In the genomic region with DNA sequence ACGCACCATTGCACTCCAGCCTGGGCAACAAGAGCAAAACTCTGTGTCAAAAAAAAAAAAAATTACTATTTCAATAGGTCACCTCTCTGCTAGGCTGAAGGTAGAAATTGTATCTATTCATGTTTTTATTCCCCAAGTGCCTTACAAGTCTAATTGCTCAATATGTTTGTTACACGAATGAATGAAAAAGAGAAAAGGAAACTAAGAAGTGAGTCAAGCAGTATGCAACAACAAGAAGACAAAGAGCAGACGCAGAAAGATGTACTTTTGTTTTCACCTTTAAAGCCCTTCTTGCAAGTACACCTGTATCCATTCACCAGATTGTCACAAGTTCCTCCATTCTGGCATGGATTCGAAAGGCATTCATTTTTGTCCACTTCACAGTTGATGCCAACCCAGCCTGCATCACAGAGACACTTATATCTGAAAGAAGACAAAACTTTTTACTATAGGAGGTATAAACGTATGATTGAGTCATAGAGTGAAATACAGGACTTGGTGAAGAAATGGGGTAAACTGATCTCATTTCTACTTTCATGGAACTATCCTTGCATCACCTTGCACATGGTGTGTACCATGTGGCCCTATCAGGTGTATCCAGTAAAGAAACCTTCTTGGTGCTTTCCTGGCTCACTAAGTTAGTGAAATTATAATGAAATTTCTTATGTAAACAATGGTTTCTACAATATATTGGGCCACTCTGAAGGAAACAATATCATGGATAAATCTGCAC, we compare ENCODE assay signal across 25 cellular contexts. TPM values are rescaled to one million over a fixed set of nuclear protein-coding genes. Genes with fewer than 3 reads are reported as not detected.
DNase-seq lines count a peak whose midpoint lies in the region; ATAC-seq, FAIRE-seq and TF ChIP-seq lines count a peak whose summit lies in the region.
"Had no signal": no experiment of that assay in that cellular context is flagged by ENCODE, and none has a peak within 500 bp of the region (broad histone marks: within the 10 kb centered on the region; RNA-seq: fewer than 3 reads in every experiment).

No MANE protein-coding gene starts in this region.

- TF ChIP-seq CTCF in thoracic aorta (IDR thresholded peaks at IDR 0.05) = no peak

- no peak for FAIRE-seq in GM12891 (lab: Jason Lieb, UNC)
- FAIRE-seq: A549, G401.6 had no signal

- no peak for DNase-seq in activated T-cell treated with anti-CD3 and anti-CD28 coated beads, Interleukin-2, amount 50 U/mL, for 24 hours
- DNase-seq in activated T-cell treated with anti-CD3 and anti-CD28 coated beads for 4 hours (no peak), SJSA1 (ENCODE audit: low read depth in 1 of 2, low spot score in 2 of 2) (no peak), thoracic aorta (ENCODE audit: low spot score) (no peak), GM12891 (ENCODE audit: insufficient read length, low spot score) (no peak), islet precursor cell (no peak)
- no peak for DNase-seq in T-helper 2 cell treated with Interferon-gamma antibody and Interleukin-4, amounts not matched to agents 5 μg/mL and 100 μg/mL, for 36 hours (ENCODE audit: low spot score)
- DNase-seq: AML-193; Caco-2; CD8-positive, alpha-beta T cell; H9; NCI-H1048; NCI-H1417; NCI-H1694; NCI-H2029 treated with DMSO at 0.1 percent for 48 hours; NCI-H2227 treated with DMSO at 0.1 percent for 48 hours; NCI-H510A; NCI-H69; Right ventricle myocardium superior; RPMI8226 had no signal

- H3K9me3 ChIP-seq in SJSA1 (replicated peaks) (no peaks in the 10 kb centered on the region), thoracic aorta (no peaks in the 10 kb centered on the region)
- H3K9me3 ChIP-seq: A549; BLaER1 treated with 17β-estradiol and CSF1 and Interleukin-3, amounts not matched to agents 10 nM and 100 nM; Caco-2 had no signal

- H3K4me3 ChIP-seq in SJSA1 (no peak overlapping the region), thoracic aorta (no peak overlapping the region)
- H3K4me3 ChIP-seq: A549; BLaER1 treated with 17β-estradiol and CSF1 and Interleukin-3, amounts not matched to agents 10 nM and 100 nM; GM23338 had no signal

- no peaks in the 10 kb centered on the region for H3K27me3 ChIP-seq in SJSA1 (replicated peaks)
- H3K27me3 ChIP-seq in thoracic aorta (replicated peaks; ENCODE audit: insufficient read depth) = no peaks in the 10 kb centered on the region

- H3K36me3 Mint-ChIP-seq in activated T-cell treated with anti-CD3 and anti-CD28 coated beads, Interleukin-2, amount 50 U/mL, for 24 hours (ENCODE audit: low read depth) = peaks cover 86% of the 10 kb centered on the region
- peaks cover 44% of the 10 kb centered on the region for H3K36me3 Mint-ChIP-seq in T-helper 2 cell treated with Interferon-gamma antibody and Interleukin-4, amounts not matched to agents 5 μg/mL and 100 μg/mL, for 36 hours (ENCODE audit: low read depth)

- no peak for ATAC-seq in thoracic aorta (ENCODE audit: insufficient number of reproducible peaks, low FRiP score, low read depth)
- ATAC-seq: A549; CD8-positive, alpha-beta T cell; GM23338 had no signal

- H3K27me3 Mint-ChIP-seq in activated T-cell treated with anti-CD3 and anti-CD28 coated beads, Interleukin-2, amount 50 U/mL, for 24 hours = no peaks in the 10 kb centered on the region
- H3K27me3 Mint-ChIP-seq in T-helper 2 cell treated with Interferon-gamma antibody and Interleukin-4, amounts not matched to agents 5 μg/mL and 100 μg/mL, for 36 hours (ENCODE audit: low read depth) = no peaks in the 10 kb centered on the region

- peak overlapping the region; percentile 37 for H3K27ac Mint-ChIP-seq in activated T-cell treated with anti-CD3 and anti-CD28 coated beads, Interleukin-2, amount 50 U/mL, for 24 hours
- H3K27ac Mint-ChIP-seq in T-helper 2 cell treated with Interferon-gamma antibody and Interleukin-4, amounts not matched to agents 5 μg/mL and 100 μg/mL, for 36 hours = peak overlapping the region; percentile 76
- H3K27ac Mint-ChIP-seq: CD8-positive, alpha-beta T cell; GM23338; H9 had no signal

- peak overlapping the region; percentile 60 for H3K27ac ChIP-seq in SJSA1
- H3K27ac ChIP-seq in thoracic aorta = peak overlapping the region; percentile 47 to 51
- H3K27ac ChIP-seq: A549; BLaER1 treated with 17β-estradiol and CSF1 and Interleukin-3, amounts not matched to agents 10 nM and 100 nM had no signal

- no peaks in the 10 kb centered on the region for H3K9me3 Mint-ChIP-seq in activated T-cell treated with anti-CD3 and anti-CD28 coated beads, Interleukin-2, amount 50 U/mL, for 24 hours
- H3K9me3 Mint-ChIP-seq in T-helper 2 cell treated with Interferon-gamma antibody and Interleukin-4, amounts not matched to agents 5 μg/mL and 100 μg/mL, for 36 hours = no peaks in the 10 kb centered on the region
- H3K9me3 Mint-ChIP-seq: CD8-positive, alpha-beta T cell; GM23338; H9 had no signal

- no peak overlapping the region for H3K4me3 Mint-ChIP-seq in activated T-cell treated with anti-CD3 and anti-CD28 coated beads, Interleukin-2, amount 50 U/mL, for 24 hours
- no peak overlapping the region for H3K4me3 Mint-ChIP-seq in T-helper 2 cell treated with Interferon-gamma antibody and Interleukin-4, amounts not matched to agents 5 μg/mL and 100 μg/mL, for 36 hours
- H3K4me3 Mint-ChIP-seq: CD8-positive, alpha-beta T cell; GM23338; H9 had no signal

- TF ChIP-seq POLR2A in GM12891 (IDR thresholded peaks at IDR 0.05; ENCODE audit: low read depth, low read length) = no peak

- H3K4me1 ChIP-seq in SJSA1 (replicated peaks) = peaks cover 54% of the 10 kb centered on the region
- H3K4me1 ChIP-seq in thoracic aorta (ENCODE audit: control insufficient read depth in 1 of 2, low read depth in 2 of 2) = peaks cover 32 to 50% of the 10 kb centered on the region in 2 donors
- H3K4me1 ChIP-seq: A549, Caco-2 had no signal

- H3K4me1 Mint-ChIP-seq in activated T-cell treated with anti-CD3 and anti-CD28 coated beads, Interleukin-2, amount 50 U/mL, for 24 hours (ENCODE audit: low read depth) = peaks cover 11% of the 10 kb centered on the region
- H3K4me1 Mint-ChIP-seq in T-helper 2 cell treated with Interferon-gamma antibody and Interleukin-4, amounts not matched to agents 5 μg/mL and 100 μg/mL, for 36 hours (ENCODE audit: low read depth) = peaks cover 26% of the 10 kb centered on the region
- H3K4me1 Mint-ChIP-seq: GM23338 had no signal

- H3K36me3 ChIP-seq in SJSA1 = peaks cover 84% of the 10 kb centered on the region
- H3K36me3 ChIP-seq in thoracic aorta = peaks cover 44% of the 10 kb centered on the region

TF ChIP-seq in GM12891, 5 proteins besides CTCF, POLR2A, EP300 and RAD21:
- TF ChIP-seq SPI1 (IDR thresholded peaks at IDR 0.05; ENCODE audit: low read depth, low read length) (no peak), POU2F2 (IDR thresholded peaks at IDR 0.05; ENCODE audit: low read depth, low read length) (no peak), POLR2AphosphoS5 (IDR thresholded peaks at IDR 0.05; ENCODE audit: low read depth, low read length) (no peak), PAX5 (IDR thresholded peaks at IDR 0.05; ENCODE audit: insufficient read depth, low read length, severe bottlenecking) (no peak), TAF1 (IDR thresholded peaks at IDR 0.05; ENCODE audit: low read depth, low read length) (no peak)

RNA-seq across cellular contexts. Expression of gene ADAM30, which starts 57.1 kb away (rescaled TPM):
- total RNA-seq in SJSA1 (2014; rRNA removed; shearing (Covaris generic)) = not detected in 2 replicates
- not detected for total RNA-seq in thoracic aorta
- polyA plus RNA-seq in GM12891 (2012; ENCODE audit: low read depth, missing spikeins) = not detected
- total RNA-seq: Caco-2; CD8-positive, alpha-beta T cell; GM23338; H9; HT-29; Right ventricle myocardium superior had no signal
- polyA plus RNA-seq: A549, GM23338 had no signal
